In the genomic region with DNA sequence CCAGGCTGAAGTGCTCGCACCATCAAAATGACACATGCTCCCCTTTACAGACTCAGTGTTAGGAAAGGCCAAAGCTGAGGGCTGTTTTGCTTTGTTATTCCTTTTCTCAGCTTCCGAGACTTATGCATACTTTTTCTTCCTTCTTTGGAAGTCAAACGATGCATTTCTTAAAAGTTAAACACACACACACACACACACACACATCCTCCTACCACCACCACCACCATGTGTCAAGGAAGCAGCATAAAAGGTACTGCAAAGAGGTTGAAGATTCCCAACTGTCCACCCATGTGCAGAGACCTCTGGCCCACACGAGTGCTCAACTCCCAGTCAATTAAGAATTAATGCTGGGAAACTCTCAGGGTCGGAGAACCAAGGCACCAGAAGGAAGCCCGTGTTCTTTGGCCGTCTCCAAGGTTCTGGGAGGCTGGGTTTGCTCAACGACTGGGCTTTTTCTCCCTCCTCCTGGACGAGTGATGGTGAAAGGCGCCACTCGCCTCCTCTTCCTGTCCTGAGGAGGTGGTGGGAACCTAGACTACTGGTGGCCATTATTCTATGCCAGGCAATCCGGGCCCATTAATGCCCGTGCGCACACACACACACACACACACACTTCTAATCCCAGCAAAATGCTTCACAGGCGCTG, we compare ENCODE assay signal across 19 cellular contexts. TPM values are rescaled to one million over a fixed set of nuclear protein-coding genes. Genes with fewer than 3 reads are reported as not detected.
A peak's percentile ranks its signal among the peaks of the same experiment; 100 is the strongest.
DNase-seq lines count a peak whose midpoint lies in the region; ATAC-seq and TF ChIP-seq lines count a peak whose summit lies in the region.
"Had no signal": no experiment of that assay in that cellular context is flagged by ENCODE, and none has a peak within 500 bp of the region (broad histone marks: within the 10 kb centered on the region; RNA-seq: fewer than 3 reads in every experiment).

No MANE protein-coding gene starts in this region.

- H3K27me3 ChIP-seq in BLaER1 (no peaks in the 10 kb centered on the region), right cardiac atrium (ENCODE audit: control insufficient read depth, insufficient read depth) (no peaks in the 10 kb centered on the region), sigmoid colon (no peaks in the 10 kb centered on the region)
- H3K27me3 ChIP-seq: BLaER1 treated with 17β-estradiol and CSF1 and Interleukin-3, amounts not matched to agents 10 nM and 100 nM had no signal

- intact Hi-C loops in right cardiac atrium (cut with DNase I) (loop anchor here in 1 of 4 donors (5.0 kb wide), 1 partner anchor 59 kb away; no protein-coding TSS in a partner anchor), sigmoid colon (cut with DNase I) (no loop called here)

- H3K9ac ChIP-seq in BLaER1 = no peak overlapping the region
- H3K9ac ChIP-seq: BLaER1 treated with 17β-estradiol and CSF1 and Interleukin-3, amounts not matched to agents 10 nM and 100 nM; KMS-11 had no signal

- H3K9me3 ChIP-seq in BLaER1 (no peaks in the 10 kb centered on the region), right cardiac atrium (ENCODE audit: control insufficient read depth, low read length) (no peaks in the 10 kb centered on the region), sigmoid colon (no peaks in the 10 kb centered on the region)
- H3K9me3 ChIP-seq: BLaER1 treated with 17β-estradiol and CSF1 and Interleukin-3, amounts not matched to agents 10 nM and 100 nM had no signal

- WGBS in right cardiac atrium = 62% methylated on average over 15 of the region's 15 CpGs
- WGBS in sigmoid colon, 2 donors = 73 to 77% methylated on average over 15 of the region's 15 CpGs

- H3K4me1 ChIP-seq in BLaER1 (peaks cover 12% of the 10 kb centered on the region), right cardiac atrium (ENCODE audit: control insufficient read depth, insufficient read depth, low read length) (peaks cover 3% of the 10 kb centered on the region), sigmoid colon (peaks cover 0 to 21% (median 5%) of the 10 kb centered on the region in 4 donors)

- H3K4me2 ChIP-seq in BLaER1 = peak overlapping the region; percentile 7; the same call in 1 of the 2 replicates
- H3K4me2 ChIP-seq: KMS-11 had no signal

- H3K4me3 ChIP-seq in BLaER1 (no peak overlapping the region), coronary artery (peak overlapping the region; percentile 28), right cardiac atrium (ENCODE audit: low read length) (no peak overlapping the region), sigmoid colon (peak overlapping the region in 1 of 4 donors; percentile 28)
- H3K4me3 ChIP-seq: BLaER1 treated with 17β-estradiol and CSF1 and Interleukin-3, amounts not matched to agents 10 nM and 100 nM had no signal

- no peak for TF ChIP-seq EP300 in sigmoid colon (IDR thresholded peaks at IDR 0.05)

- peaks cover 29% of the 10 kb centered on the region; the same call in 1 of the 2 replicates for H4K20me1 ChIP-seq in BLaER1
- H4K20me1 ChIP-seq: BLaER1 treated with 17β-estradiol and CSF1 and Interleukin-3, amounts not matched to agents 10 nM and 100 nM had no signal

- no peak for DNase-seq in coronary artery (ENCODE audit: low spot score)
- DNase-seq in right cardiac atrium = peak in 2 of 3 donors; percentile 46 to 68
- peak; percentile 84 for DNase-seq in sigmoid colon
- no peak for DNase-seq in stimulated activated CD4-positive, alpha-beta T cell treated with anti-CD3 and anti-CD28 coated beads, Interleukin-4, amount 100 ng/mL, for 24 hours
- no peak for DNase-seq in NCI-H510A (lab: John Stamatoyannopoulos, UW)
- no peak for DNase-seq in left lobe of liver (ENCODE audit: low spot score)
- DNase-seq: activated CD4-positive, alpha-beta T cell treated with anti-CD3 and anti-CD28 coated beads, Interleukin-2, amount 50 U/mL, for 4 hours; activated gamma-delta T cell treated with Interleukin-2 at 50 U/mL for 16 hours; effector CD8-positive, alpha-beta T cell; HCEC 1CT; NCI-H1930; NCI-H345; occipital lobe; stimulated activated naive CD8-positive, alpha-beta T cell treated with anti-CD3 and anti-CD28 coated beads, Interleukin-15, Interleukin-2, amounts not matched to agents 100 U/mL and 50 U/mL, for 24 hours had no signal

- H3K27ac ChIP-seq in BLaER1 = no peak overlapping the region
- H3K27ac ChIP-seq in coronary artery = peak overlapping the region; percentile 91 to 93
- no peak overlapping the region for H3K27ac ChIP-seq in right cardiac atrium (ENCODE audit: low read length)
- peak overlapping the region; percentile 49 to 93 (median 78) for H3K27ac ChIP-seq in sigmoid colon
- H3K27ac ChIP-seq: BLaER1 treated with 17β-estradiol and CSF1 and Interleukin-3, amounts not matched to agents 10 nM and 100 nM; KMS-11; VCaP had no signal

- no peak for TF ChIP-seq POLR2A in sigmoid colon (IDR thresholded peaks at IDR 0.05)

- peak; percentile 26 to 30 for ATAC-seq in right cardiac atrium
- ATAC-seq in left lobe of liver = no peak
- ATAC-seq in GM19035 (IDR thresholded peaks at IDR 0.05; ENCODE audit: unreplicated experiment) = no peak
- ATAC-seq: stimulated activated naive CD8-positive, alpha-beta T cell treated with anti-CD3 and anti-CD28 coated beads, Interleukin-15, Interleukin-2, amounts not matched to agents 100 U/mL and 50 U/mL, for 24 hours had no signal

- TF ChIP-seq CTCF in coronary artery (IDR thresholded peaks at IDR 0.05) (no peak), sigmoid colon (IDR thresholded peaks at IDR 0.05) (no peak)

- H3K36me3 ChIP-seq in BLaER1 (no peaks in the 10 kb centered on the region), sigmoid colon (no peaks in the 10 kb centered on the region)
- H3K36me3 ChIP-seq: BLaER1 treated with 17β-estradiol and CSF1 and Interleukin-3, amounts not matched to agents 10 nM and 100 nM had no signal

RNA-seq across cellular contexts. Expression of a gene that starts 15.2 kb away (rescaled TPM):
- total RNA-seq in right cardiac atrium (10 to 100 TPM in 3 of 4 donors, 1 to 10 TPM in 1; 9.6 to 12.2 (median 10.1) TPM), sigmoid colon (10 to 100 TPM in 1 of 4 donors, 1 to 10 TPM in 3; 6.4 to 21.3 (median 7.5) TPM), left lobe of liver (1.2 TPM)
- polyA plus RNA-seq in right cardiac atrium (3.8 TPM), sigmoid colon (1 to 10 TPM in 1 of 3 donors, under 1 TPM in 2; under 0.01 to 1.2 (median 0.85) TPM)

Comparison
In these comparisons a context has a peak if more than half of its experiments do, and no peak if none do; other contexts are left out.
1. H3K27ac ChIP-seq: peak in coronary artery (2 of 2) and sigmoid colon (4 of 4); none in BLaER1 (single experiment) and right cardiac atrium (single experiment).
2. DNase-seq: peak in right cardiac atrium (2 of 3) and sigmoid colon (single experiment); none in coronary artery (single experiment), stimulated activated CD4-positive, alpha-beta T cell treated with anti-CD3 and anti-CD28 coated beads, Interleukin-4, amount 100 ng/mL, for 24 hours (single experiment), NCI-H510A (single experiment) and left lobe of liver (single experiment).
3. ATAC-seq: peak in right cardiac atrium (2 of 2); none in left lobe of liver (single experiment) and GM19035 (single experiment).